In the genomic region with DNA sequence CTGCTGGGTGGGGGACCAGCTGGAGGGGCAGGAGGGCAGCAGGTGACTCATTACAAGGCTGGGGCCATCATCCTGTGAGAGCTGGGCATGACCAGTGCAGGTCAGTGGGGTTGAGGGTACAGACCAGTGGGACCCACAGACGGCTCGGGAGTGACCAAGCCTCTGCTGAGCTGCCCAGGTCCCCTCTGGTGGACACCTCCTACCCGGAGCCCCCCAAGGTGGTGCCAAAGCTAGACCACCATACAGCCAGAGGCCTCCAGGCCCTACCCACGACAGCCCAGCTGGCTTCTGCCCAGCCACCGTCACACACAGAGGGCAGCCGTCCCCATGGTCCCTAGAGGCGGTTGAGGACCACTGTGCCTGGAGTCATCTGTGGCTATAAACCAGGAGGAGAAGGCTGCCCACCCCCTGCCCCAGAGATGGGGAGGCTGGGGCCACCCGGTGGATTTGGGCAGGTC, we compare ENCODE assay signal across 1 cellular context.
TF ChIP-seq lines count a peak whose summit lies in the region.

No MANE protein-coding gene starts in this region.

TF ChIP-seq in endothelial cell of umbilical vein, 7 proteins besides CTCF, POLR2A, EP300 and RAD21:
- TF ChIP-seq POLR2AphosphoS5 (IDR thresholded peaks at IDR 0.05; ENCODE audit: insufficient read depth, low read depth, low read length) (no peak), EZH2 (IDR thresholded peaks at IDR 0.05; ENCODE audit: borderline replicate concordance, low read depth, low read length, severe bottlenecking) (no peak), FOS (IDR thresholded peaks at IDR 0.05; ENCODE audit: borderline replicate concordance, insufficient read depth, low read length) (no peak), GATA2 (IDR thresholded peaks at IDR 0.05; ENCODE audit: insufficient read depth, insufficient read length, low read depth, low read length) (no peak), MYC (IDR thresholded peaks at IDR 0.05; ENCODE audit: low read depth, low read length) (no peak), JUN (IDR thresholded peaks at IDR 0.05; ENCODE audit: borderline replicate concordance, insufficient read depth, insufficient read length, low read depth) (no peak), MAX (IDR thresholded peaks at IDR 0.05; ENCODE audit: insufficient read depth, insufficient read length) (no peak)
